In the genomic region with DNA sequence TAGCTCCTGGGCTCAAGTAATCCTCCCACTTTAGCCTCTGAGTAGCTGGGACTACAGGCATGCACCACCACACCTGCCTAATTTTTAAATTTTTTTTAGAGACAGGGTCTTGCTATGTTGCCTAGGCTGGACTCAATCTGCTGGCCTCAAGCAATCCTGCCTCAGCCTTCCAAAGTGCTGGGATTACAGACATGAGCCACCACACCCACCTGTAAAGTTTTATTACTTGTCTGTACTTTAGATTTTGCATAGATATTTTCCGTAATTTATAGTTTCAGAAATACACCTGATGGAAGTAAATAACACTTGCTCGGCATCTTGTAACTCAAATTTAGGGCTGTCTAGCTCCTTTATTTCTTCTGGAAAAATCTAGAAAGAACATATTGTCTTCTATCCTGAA, we compare ENCODE assay signal across 31 cellular contexts.
"Had no signal": no experiment of that assay in that cellular context is flagged by ENCODE, and none has a peak within 500 bp of the region (broad histone marks: within the 10 kb centered on the region; RNA-seq: fewer than 3 reads in every experiment).

No MANE protein-coding gene starts in this region.

- H3K4me3 Mint-ChIP-seq: activated B cell treated with CpG ODN at 0.5 μM for 24 hours; activated CD8-positive, alpha-beta T cell treated with anti-CD3 and anti-CD28 coated beads for 36 hours; activated naive CD8-positive, alpha-beta T cell; activated T-cell treated with anti-CD3 and anti-CD28 coated beads, Interleukin-2, amount 50 U/mL, for 4 hours; activated T-helper 17 cell treated with anti-CD3 and anti-CD28 coated beads, Interleukin-2, amount 50 U/mL, for 72 hours; T-helper 1 cell treated with Interleukin-12 subunit alpha and Interleukin-12 subunit beta and Interleukin-4 antibody, amounts not matched to agents 30 μg/mL and 1 μg/mL, for 36 hours; T-helper 2 cell treated with Interferon-gamma antibody and Interleukin-4, amounts not matched to agents 5 μg/mL and 100 μg/mL, for 36 hours had no signal

- H3K27me3 Mint-ChIP-seq: activated B cell treated with CpG ODN at 0.5 μM for 24 hours; activated CD8-positive, alpha-beta T cell treated with anti-CD3 and anti-CD28 coated beads for 36 hours; activated naive CD8-positive, alpha-beta T cell; activated T-helper 17 cell treated with anti-CD3 and anti-CD28 coated beads, Interleukin-2, amount 50 U/mL, for 72 hours had no signal

- H3K27me3 ChIP-seq: brain microvascular endothelial cell, esophagus squamous epithelium, gastroesophageal sphincter had no signal

- H3K27ac ChIP-seq: brain microvascular endothelial cell, epithelial cell of prostate, esophagus squamous epithelium, gastroesophageal sphincter, WERI-Rb-1 had no signal

- H3K4me3 ChIP-seq: esophagus squamous epithelium, gastroesophageal sphincter had no signal

- ATAC-seq: activated CD4-positive, CD25-positive, alpha-beta regulatory T cell treated with anti-CD3 and anti-CD28 coated beads, Interleukin-2, amount 50 U/mL, for 24 hours; activated CD8-positive, alpha-beta T cell treated with anti-CD3 and anti-CD28 coated beads for 36 hours; activated T-cell treated with anti-CD3 and anti-CD28 coated beads, Interleukin-2, amount 50 U/mL, for 4 hours; activated T-helper 17 cell treated with anti-CD3 and anti-CD28 coated beads, Interleukin-2, amount 50 U/mL, for 72 hours; gastroesophageal sphincter had no signal

- H3K9me3 ChIP-seq: esophagus squamous epithelium, gastroesophageal sphincter had no signal

- DNase-seq: activated B cell treated with CpG ODN at 0.5 μM for 24 hours; activated CD4-positive, alpha-beta T cell treated with anti-CD3 and anti-CD28 coated beads for 48 hours; activated CD4-positive, alpha-beta T cell treated with anti-CD3 and anti-CD28 coated beads, Interleukin-2, amount 50 U/mL, for 1 hour; activated CD4-positive, alpha-beta T cell treated with anti-CD3 and anti-CD28 coated beads, Interleukin-2, amount 50 U/mL, for 48 hours; activated CD8-positive, alpha-beta memory T cell treated with anti-CD3 and anti-CD28 coated beads for 24 hours; activated CD8-positive, alpha-beta T cell treated with anti-CD3 and anti-CD28 coated beads for 36 hours; activated effector memory CD4-positive, alpha-beta T cell treated with Interleukin-2 at 50 U/mL for 16 hours; activated gamma-delta T cell treated with Interleukin-2 at 50 U/mL for 16 hours; activated naive CD4-positive, alpha-beta T cell treated with anti-CD3 and anti-CD28 coated beads, Interleukin-2, amount 50 U/mL, for 16 hours; activated naive CD4-positive, alpha-beta T cell treated with Interleukin-2 at 50 U/mL for 16 hours; activated T-cell treated with anti-CD3 and anti-CD28 coated beads, Interleukin-2, amount 50 U/mL, for 4 hours; amniotic stem cell; anterior cingulate cortex; brain microvascular endothelial cell; effector CD8-positive, alpha-beta T cell; esophagus squamous epithelium; foreskin melanocyte; T1000; WERI-Rb-1 had no signal

- H3K36me3 ChIP-seq: brain microvascular endothelial cell, esophagus squamous epithelium, gastroesophageal sphincter, WERI-Rb-1 had no signal

- H3K27ac Mint-ChIP-seq: activated CD8-positive, alpha-beta T cell treated with anti-CD3 and anti-CD28 coated beads for 36 hours; activated naive CD8-positive, alpha-beta T cell; activated T-helper 17 cell treated with anti-CD3 and anti-CD28 coated beads, Interleukin-2, amount 50 U/mL, for 72 hours; T-helper 1 cell treated with Interleukin-12 subunit alpha and Interleukin-12 subunit beta and Interleukin-4 antibody, amounts not matched to agents 30 μg/mL and 1 μg/mL, for 36 hours; T-helper 2 cell treated with Interferon-gamma antibody and Interleukin-4, amounts not matched to agents 5 μg/mL and 100 μg/mL, for 36 hours had no signal

- H3K9me3 Mint-ChIP-seq: activated B cell treated with CpG ODN at 0.5 μM for 24 hours; activated CD8-positive, alpha-beta T cell treated with anti-CD3 and anti-CD28 coated beads for 36 hours; activated T-cell treated with anti-CD3 and anti-CD28 coated beads, Interleukin-2, amount 50 U/mL, for 4 hours; activated T-helper 17 cell treated with anti-CD3 and anti-CD28 coated beads, Interleukin-2, amount 50 U/mL, for 72 hours; T-helper 1 cell treated with Interleukin-12 subunit alpha and Interleukin-12 subunit beta and Interleukin-4 antibody, amounts not matched to agents 30 μg/mL and 1 μg/mL, for 36 hours; T-helper 2 cell treated with Interferon-gamma antibody and Interleukin-4, amounts not matched to agents 5 μg/mL and 100 μg/mL, for 36 hours had no signal

- FAIRE-seq: astrocyte, bronchial epithelial cell, colon, endometrium, endothelial cell of umbilical vein had no signal
